Comparison of ENCODE assay signal across 24 cellular contexts in genomic region chr20:37687478-37687805, GRCh38. TPM values are rescaled to one million over a fixed set of nuclear protein-coding genes. Genes with fewer than 3 reads are reported as not detected.
DNase-seq lines count a peak whose midpoint lies in the region; ATAC-seq and TF ChIP-seq lines count a peak whose summit lies in the region.
"Had no signal": no experiment of that assay in that cellular context is flagged by ENCODE, and none has a peak within 500 bp of the region (broad histone marks: within the 10 kb centered on the region; RNA-seq: fewer than 3 reads in every experiment).

No MANE protein-coding gene starts in this region.

- peak overlapping the region; percentile 27 to 61 for H3K27ac Mint-ChIP-seq in natural killer cell treated with Interleukin-12 subunit alpha and Interleukin-12 subunit beta and Interleukin-15 and Interleukin-18, amount 100 ng/mL, for 72 hours
- H3K27ac Mint-ChIP-seq in natural killer cell, result no peak overlapping the region

- peak overlapping the region; percentile 84 for H3K27ac ChIP-seq in PC-3 (ENCODE audit: low read length)
- no peak overlapping the region for H3K27ac ChIP-seq in substantia nigra (ENCODE audit: low read depth, low read length, poor library complexity, severe bottlenecking)
- H3K27ac ChIP-seq: BLaER1 treated with 17β-estradiol and CSF1 and Interleukin-3, amounts not matched to agents 10 nM and 100 nM; GM23248 had no signal

- no TSS peak for BruUV-seq in PC-3 (replicated peaks; lab: Mats Ljungman, UMichigan)

- H3K4me1 ChIP-seq in PC-3 (ENCODE audit: insufficient read depth, low read length), result peaks cover 24% of the 10 kb centered on the region
- H3K4me1 ChIP-seq: HAP-1 had no signal

- POLR2A ChIA-PET in PC-3 (lab: Charles Lee; ENCODE audit: unreplicated experiment), result interaction anchor here (0.6 to 0.7 kb wide), 2 partner anchors 508 to 824 kb away, joined by 4 to 12 read pairs; partner anchors contain the start of gene MROH8

- no peaks in the 10 kb centered on the region for H3K36me3 ChIP-seq in PC-3 (ENCODE audit: low read depth, low read length)
- H3K36me3 ChIP-seq: BLaER1 treated with 17β-estradiol and CSF1 and Interleukin-3, amounts not matched to agents 10 nM and 100 nM; HAP-1 had no signal

- H3K9me3 ChIP-seq in PC-3 (ENCODE audit: low read length), result no peaks in the 10 kb centered on the region
- H3K9me3 ChIP-seq: BLaER1 treated with 17β-estradiol and CSF1 and Interleukin-3, amounts not matched to agents 10 nM and 100 nM; HAP-1 had no signal

- H3K27me3 Mint-ChIP-seq in natural killer cell treated with Interleukin-12 subunit alpha and Interleukin-12 subunit beta and Interleukin-15 and Interleukin-18, amount 100 ng/mL, for 72 hours, result peaks cover 25 to 44% of the 10 kb centered on the region in 2 donors
- peaks cover 25 to 60% of the 10 kb centered on the region in 2 donors for H3K27me3 Mint-ChIP-seq in natural killer cell (ENCODE audit: low read depth in 2 of 2)

- H3K27me3 ChIP-seq in PC-3 (ENCODE audit: low read length), result no peaks in the 10 kb centered on the region
- H3K27me3 ChIP-seq: BLaER1 treated with 17β-estradiol and CSF1 and Interleukin-3, amounts not matched to agents 10 nM and 100 nM had no signal

- TF ChIP-seq CTCF in natural killer cell (IDR thresholded peaks at IDR 0.05), result no peak
- TF ChIP-seq CTCF in PC-3 (conservative IDR thresholded peaks at IDR 0.05; ENCODE audit: low read depth, low read length), result no peak

- peak overlapping the region; percentile 23; the same call in 1 of the 2 replicates for H3K4me3 ChIP-seq in PC-3 (ENCODE audit: low read length)
- H3K4me3 ChIP-seq: BLaER1 treated with 17β-estradiol and CSF1 and Interleukin-3, amounts not matched to agents 10 nM and 100 nM; GM23248; HAP-1; K562 had no signal

- no peak for DNase-seq in natural killer cell treated with Interleukin-12 subunit alpha and Interleukin-12 subunit beta and Interleukin-15 and Interleukin-18, amount 100 ng/mL, for 72 hours (ENCODE audit: low spot score)
- DNase-seq in natural killer cell (no peak), PC-3 (no peak), fibroblast of peridontal ligament (ENCODE audit: extremely low read depth) (peak; percentile 35), substantia nigra (lab: John Stamatoyannopoulos, UW) (no peak)
- DNase-seq: ACHN; CD8-positive, alpha-beta memory T cell; DMS153; MM.1S; NCI-H1048; NCI-H1436; NCI-H187 treated with DMSO at 0.1 percent for 48 hours; NCI-H2107; NCI-H446 treated with DMSO at 0.1 percent for 48 hours; NCI-H526 treated with DMSO at 0.1 percent for 48 hours; OCI-M1; SHP77 had no signal

- H3K79me2 ChIP-seq in PC-3 (ENCODE audit: low read length), result no peaks in the 10 kb centered on the region

- no peaks in the 10 kb centered on the region for H4K20me1 ChIP-seq in PC-3 (ENCODE audit: low read length)
- H4K20me1 ChIP-seq: BLaER1 treated with 17β-estradiol and CSF1 and Interleukin-3, amounts not matched to agents 10 nM and 100 nM had no signal

- H3K36me3 Mint-ChIP-seq in natural killer cell treated with Interleukin-12 subunit alpha and Interleukin-12 subunit beta and Interleukin-15 and Interleukin-18, amount 100 ng/mL, for 72 hours, result no peaks in the 10 kb centered on the region
- H3K36me3 Mint-ChIP-seq in natural killer cell, result no peaks in the 10 kb centered on the region
- H3K36me3 Mint-ChIP-seq: CD8-positive, alpha-beta memory T cell had no signal

- H3K9me3 Mint-ChIP-seq in natural killer cell treated with Interleukin-12 subunit alpha and Interleukin-12 subunit beta and Interleukin-15 and Interleukin-18, amount 100 ng/mL, for 72 hours, result no peaks in the 10 kb centered on the region
- H3K9me3 Mint-ChIP-seq in natural killer cell, result no peaks in the 10 kb centered on the region
- H3K9me3 Mint-ChIP-seq: CD8-positive, alpha-beta memory T cell had no signal

- no peaks in the 10 kb centered on the region for H3K9me2 ChIP-seq in PC-3 (replicated peaks; ENCODE audit: low read length)

- H3K9ac ChIP-seq in PC-3 (ENCODE audit: low read length), result peak overlapping the region; percentile 8; the same call in 1 of the 2 replicates
- H3K9ac ChIP-seq: BLaER1 treated with 17β-estradiol and CSF1 and Interleukin-3, amounts not matched to agents 10 nM and 100 nM; GM23248 had no signal

- peak overlapping the region; percentile 37; the same call in 1 of the 2 replicates for H2AFZ ChIP-seq in PC-3 (ENCODE audit: low read length)
- H2AFZ ChIP-seq: GM23248 had no signal

- H3F3A ChIP-seq in PC-3 (ENCODE audit: low read length, unreplicated experiment), result peaks cover 7% of the 10 kb centered on the region

- CTCF ChIA-PET in PC-3 (lab: Charles Lee), result interaction anchor here (0.6 to 0.7 kb wide), 3 partner anchors 106 to 190 kb away, joined by 3 to 5 read pairs (median 3); no protein-coding TSS in a partner anchor

- intact Hi-C loops in natural killer cell (cut with micrococcal nuclease) (no loop called here), PC-3 (cut with micrococcal nuclease) (no loop called here)

- ATAC-seq in natural killer cell treated with Interleukin-12 subunit alpha and Interleukin-12 subunit beta and Interleukin-15 and Interleukin-18, amount 100 ng/mL, for 72 hours, result peak; percentile 24 to 30
- ATAC-seq in natural killer cell, result no peak
- peak; percentile 31 for ATAC-seq in PC-3
- no peak for ATAC-seq in HG03159 (IDR thresholded peaks at IDR 0.05; ENCODE audit: unreplicated experiment)
- no peak for ATAC-seq in HG03469 (IDR thresholded peaks at IDR 0.05; ENCODE audit: unreplicated experiment)
- ATAC-seq: HepG2, K562 had no signal

- H3K4me3 Mint-ChIP-seq in natural killer cell treated with Interleukin-12 subunit alpha and Interleukin-12 subunit beta and Interleukin-15 and Interleukin-18, amount 100 ng/mL, for 72 hours, result peak overlapping the region; percentile 56
- no peak overlapping the region for H3K4me3 Mint-ChIP-seq in natural killer cell
- H3K4me3 Mint-ChIP-seq: CD8-positive, alpha-beta memory T cell had no signal

- peaks cover 19 to 31% of the 10 kb centered on the region in 2 donors for H3K4me1 Mint-ChIP-seq in natural killer cell treated with Interleukin-12 subunit alpha and Interleukin-12 subunit beta and Interleukin-15 and Interleukin-18, amount 100 ng/mL, for 72 hours (ENCODE audit: low read depth in 2 of 2)
- no peaks in the 10 kb centered on the region for H3K4me1 Mint-ChIP-seq in natural killer cell
- H3K4me1 Mint-ChIP-seq: CD8-positive, alpha-beta memory T cell had no signal

- H3K4me2 ChIP-seq in PC-3 (ENCODE audit: low read length), result peak overlapping the region; percentile 63
- H3K4me2 ChIP-seq: BLaER1 treated with 17β-estradiol and CSF1 and Interleukin-3, amounts not matched to agents 10 nM and 100 nM had no signal

RNA-seq across cellular contexts. Expression of gene CTNNBL1, which starts 6.4 kb away (rescaled TPM):
- total RNA-seq in natural killer cell treated with Interleukin-12 subunit alpha and Interleukin-12 subunit beta and Interleukin-15 and Interleukin-18, amount 100 ng/mL, for 72 hours, result 10 to 100 TPM; 80.9 to 95.9 TPM
- total RNA-seq in natural killer cell (10 to 100 TPM; 59.1 to 75.6 (median 67.6) TPM), PC-3 (2014; rRNA removed) (49.9 and 50.9 TPM in 2 replicates)

Comparison
In these comparisons a context has a peak if more than half of its experiments do, and no peak if none do; other contexts are left out.
1. ATAC-seq: peak in natural killer cell treated with Interleukin-12 subunit alpha and Interleukin-12 subunit beta and Interleukin-15 and Interleukin-18, amount 100 ng/mL, for 72 hours (2 of 2) and PC-3 (single experiment); none in natural killer cell (0 of 3), HG03159 (single experiment) and HG03469 (single experiment).
2. H3K27ac Mint-ChIP-seq: peak in natural killer cell treated with Interleukin-12 subunit alpha and Interleukin-12 subunit beta and Interleukin-15 and Interleukin-18, amount 100 ng/mL, for 72 hours (2 of 2); none in natural killer cell (0 of 2).